ENCODE assay signal across 21 cellular contexts in the genomic region with DNA sequence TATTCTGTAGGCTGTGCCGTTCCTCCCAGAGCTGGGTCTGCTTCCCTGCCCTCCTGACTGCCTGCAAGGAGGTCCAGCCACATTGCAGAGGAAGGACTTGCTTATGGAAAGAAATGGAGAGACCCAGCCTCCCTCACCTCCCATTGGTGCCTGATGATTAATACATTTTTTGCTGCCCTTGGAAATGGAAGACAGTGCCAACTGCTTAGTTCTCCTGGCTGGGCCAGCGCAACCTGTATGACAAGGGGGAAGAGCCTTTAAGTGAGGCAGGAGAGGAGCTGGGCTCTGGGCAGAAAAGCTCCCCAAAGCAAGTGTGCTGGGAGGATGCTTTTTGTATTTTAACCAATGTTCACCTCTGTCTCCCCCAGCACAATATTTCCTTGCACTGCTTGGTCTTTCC.
"Had no signal": no experiment of that assay in that cellular context is flagged by ENCODE, and none has a peak within 500 bp of the region (broad histone marks: within the 10 kb centered on the region; RNA-seq: fewer than 3 reads in every experiment).

No MANE protein-coding gene starts in this region.

- H3K27ac ChIP-seq: coronary artery, sigmoid colon had no signal

- H3K36me3 ChIP-seq: sigmoid colon had no signal

- DNase-seq: activated B cell treated with CpG ODN at 0.5 μM for 24 hours; activated CD4-positive, alpha-beta T cell treated with anti-CD3 and anti-CD28 coated beads for 36 hours; activated CD4-positive, alpha-beta T cell treated with anti-CD3 and anti-CD28 coated beads, Interleukin-2, amount 50 U/mL, for 4 hours; activated CD8-positive, alpha-beta memory T cell treated with anti-CD3 and anti-CD28 coated beads for 24 hours; activated CD8-positive, alpha-beta memory T cell treated with anti-CD3 and anti-CD28 coated beads, Interleukin-2, amount 50 U/mL, for 4 hours; activated naive CD4-positive, alpha-beta T cell treated with Interleukin-2 at 50 U/mL for 16 hours; activated naive CD8-positive, alpha-beta T cell treated with anti-CD3 and anti-CD28 coated beads for 36 hours; activated T-cell treated with anti-CD3 and anti-CD28 coated beads, Interleukin-2, amount 50 U/mL, for 24 hours; cerebellar nuclear complex; kidney; natural killer cell; retina; sigmoid colon; stimulated activated CD4-positive, alpha-beta T cell treated with anti-CD3 and anti-CD28 coated beads, Interleukin-15, amount 100 ng/mL, for 24 hours; stimulated activated CD8-positive, alpha-beta memory T cell treated with anti-CD3 and anti-CD28 coated beads, Interleukin-4, amount 100 ng/mL, for 48 hours; stimulated activated naive B cell treated with anti-CD40 and anti-IgM and Interleukin-4, amounts not matched to agents 10 μg/mL and 1 μg/mL and 100 μg/mL, for 72 hours; T-helper 9 cell had no signal

- H3K4me2 ChIP-seq: smooth muscle cell had no signal

- ATAC-seq: activated CD4-positive, alpha-beta T cell treated with anti-CD3 and anti-CD28 coated beads for 36 hours; left lobe of liver; stimulated activated naive B cell treated with anti-CD40 and anti-IgM and Interleukin-4, amounts not matched to agents 10 μg/mL and 1 μg/mL and 100 μg/mL, for 72 hours had no signal

- FAIRE-seq: kidney had no signal

- H3K4me3 ChIP-seq: coronary artery, lung, sigmoid colon, smooth muscle cell had no signal

- H3K27me3 ChIP-seq: sigmoid colon had no signal

- H3K4me1 ChIP-seq: sigmoid colon had no signal
